Comparison of ENCODE assay signal across 9 cellular contexts in the genomic region with DNA sequence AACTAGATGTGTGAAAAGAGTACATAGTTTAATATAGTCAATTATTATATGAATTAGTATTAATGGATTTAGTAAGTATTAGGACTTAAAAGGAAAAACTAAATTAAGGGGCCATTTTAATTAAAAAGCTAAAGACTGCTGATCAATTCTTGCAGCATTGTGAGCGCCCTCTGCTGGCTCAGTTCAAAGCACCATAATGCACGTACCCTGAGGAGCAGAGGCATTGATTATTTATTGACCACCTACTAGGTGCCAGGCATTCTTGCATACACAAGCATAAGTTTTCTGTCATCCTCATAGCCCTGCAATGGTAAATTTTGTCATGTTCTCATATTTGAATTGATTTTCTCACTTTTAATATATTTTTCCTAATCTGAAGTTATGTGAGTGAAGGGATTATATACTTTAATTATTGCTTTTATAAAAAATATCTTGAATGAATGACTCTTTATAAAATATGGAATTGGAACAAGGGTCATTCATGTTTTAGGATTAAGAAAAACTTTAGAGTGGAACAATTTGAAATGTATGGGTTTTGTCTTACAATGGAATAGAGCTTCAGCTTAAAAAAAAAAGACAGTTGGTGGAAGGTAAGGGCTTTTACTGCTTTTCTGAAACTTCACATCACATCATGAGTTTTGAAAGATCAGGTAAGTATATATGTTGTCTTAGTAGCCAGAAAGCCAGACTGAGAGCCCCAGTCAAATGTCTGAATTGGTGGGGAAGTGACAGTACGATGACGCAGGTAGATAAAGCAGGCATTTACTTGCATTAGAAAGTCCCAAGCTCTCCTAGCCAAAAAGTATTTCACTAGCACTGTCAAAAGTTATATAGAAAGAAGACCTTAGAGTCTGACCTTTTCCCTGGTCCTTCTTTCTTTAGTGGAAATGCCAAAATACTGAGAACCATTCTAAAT. TPM values are rescaled to one million over a fixed set of nuclear protein-coding genes. Genes with fewer than 3 reads are reported as not detected.
DNase-seq lines count a peak whose midpoint lies in the region; ATAC-seq, FAIRE-seq and TF ChIP-seq lines count a peak whose summit lies in the region.
"Had no signal": no experiment of that assay in that cellular context is flagged by ENCODE, and none has a peak within 500 bp of the region (broad histone marks: within the 10 kb centered on the region; RNA-seq: fewer than 3 reads in every experiment).

No MANE protein-coding gene starts in this region.

- peaks cover 0 to 7% of the 10 kb centered on the region in 2 experiments; a peak in 2 of 4 replicates for H3K4me1 ChIP-seq in SK-N-SH (ENCODE audit: control insufficient read depth in 1 of 2, insufficient read depth in 2 of 2, low read depth in 1 of 2, low read length in 1 of 2)
- H3K4me1 ChIP-seq in cardiac muscle cell (ENCODE audit: low read depth), result peaks cover 17% of the 10 kb centered on the region
- no peaks in the 10 kb centered on the region for H3K4me1 ChIP-seq in sigmoid colon

- peaks cover 5% of the 10 kb centered on the region for H3K9me3 Mint-ChIP-seq in activated naive CD4-positive, alpha-beta T cell treated with anti-CD3 and anti-CD28 coated beads, Interleukin-2, amount 50 U/mL, for 24 hours
- H3K9me3 Mint-ChIP-seq: dendritic cell treated with granulocyte-macrophage colony-stimulating factor and Interleukin-4, amounts not matched to agents 40 ng/mL and 50 ng/mL, for 4 days had no signal

- H4K20me1 ChIP-seq in SK-N-SH (ENCODE audit: insufficient read depth), result no peaks in the 10 kb centered on the region

- H3K9me3 ChIP-seq in SK-N-SH (no peaks in the 10 kb centered on the region), cardiac muscle cell (ENCODE audit: low read depth) (no peaks in the 10 kb centered on the region), sigmoid colon (no peaks in the 10 kb centered on the region)

- H3K9ac ChIP-seq in SK-N-SH, result no peak overlapping the region

- no peak for TF ChIP-seq POLR2A in sigmoid colon (IDR thresholded peaks at IDR 0.05)

- peaks cover 91% of the 10 kb centered on the region for H3K4me1 Mint-ChIP-seq in activated naive CD4-positive, alpha-beta T cell treated with anti-CD3 and anti-CD28 coated beads, Interleukin-2, amount 50 U/mL, for 24 hours

- H3K36me3 Mint-ChIP-seq in activated naive CD4-positive, alpha-beta T cell treated with anti-CD3 and anti-CD28 coated beads, Interleukin-2, amount 50 U/mL, for 24 hours, result peaks cover 17% of the 10 kb centered on the region

- H3F3A ChIP-seq in SK-N-SH (replicated peaks; ENCODE audit: insufficient read depth), result peaks cover 19% of the 10 kb centered on the region

- CTCF ChIA-PET in SK-N-SH (lab: Yijun Ruan, JAX), result interaction anchor here (0.6 to 4.1 kb wide), 35 partner anchors 9 to 1344 kb away, joined by 3 to 58 read pairs (median 4); a partner anchor contains a TSS

- H3K79me2 ChIP-seq in SK-N-SH (ENCODE audit: insufficient read depth), result 0 out of 2 replicates have a peak, but pooled peaks cover 6% of the 10 kb centered on the region

- TF ChIP-seq CTCF in SK-N-SH (IDR thresholded peaks at IDR 0.05) (peak; percentile 90), cardiac muscle cell (IDR thresholded peaks at IDR 0.05; ENCODE audit: low read depth, low read length) (peak; percentile 83), sigmoid colon (IDR thresholded peaks at IDR 0.05) (peak in 3 of 4 experiments; percentile 41 to 65 (median 47))

- peak; percentile 34 for ATAC-seq in HG03342 (IDR thresholded peaks at IDR 0.05; ENCODE audit: unreplicated experiment)
- no peak for ATAC-seq in HG03045 (IDR thresholded peaks at IDR 0.05; ENCODE audit: unreplicated experiment)

- H3K36me3 ChIP-seq in SK-N-SH (replicated peaks in 1 of 2; ENCODE audit: control insufficient read depth in 1 of 2, insufficient read depth in 2 of 2, low read length in 1 of 2) (no peaks in the 10 kb centered on the region), cardiac muscle cell (no peaks in the 10 kb centered on the region), sigmoid colon (no peaks in the 10 kb centered on the region)

- H3K4me3 ChIP-seq in SK-N-SH (ENCODE audit: low read depth in 2 of 2, low read length in 1 of 2), result no peak overlapping the region
- no peak overlapping the region for H3K4me3 ChIP-seq in cardiac muscle cell
- no peak overlapping the region for H3K4me3 ChIP-seq in sigmoid colon

- POLR2A ChIA-PET in SK-N-SH (lab: Yijun Ruan, JAX), result interaction anchor here (1.1 kb wide), 1 partner anchor 9 kb away, joined by 3 read pairs; a partner anchor contains a TSS

- no peaks in the 10 kb centered on the region for H3K27me3 ChIP-seq in SK-N-SH (ENCODE audit: insufficient read depth)
- peaks cover 11% of the 10 kb centered on the region for H3K27me3 ChIP-seq in cardiac muscle cell
- H3K27me3 ChIP-seq in sigmoid colon, result no peaks in the 10 kb centered on the region

- 57% methylated on average over 4 of the region's 4 CpGs for WGBS in SK-N-SH (ENCODE audit: low lambda C conversion rate)
- WGBS in sigmoid colon, 2 donors, result 46 to 49% methylated on average over 4 of the region's 4 CpGs

- no peak overlapping the region for H3K4me2 ChIP-seq in SK-N-SH

- peak overlapping the region in 1 of 2 experiments; percentile 42; a peak in 1 of 4 replicates for H3K27ac ChIP-seq in SK-N-SH (ENCODE audit: low read depth in 2 of 2, low read length in 1 of 2)
- H3K27ac ChIP-seq in cardiac muscle cell, result no peak overlapping the region
- no peak overlapping the region for H3K27ac ChIP-seq in sigmoid colon

- FAIRE-seq in RCC 7860 (lab: Jason Lieb, UNC), result no peak

- no peaks in the 10 kb centered on the region for H3K9me2 ChIP-seq in SK-N-SH

- peak overlapping the region; percentile 42 for H3K4me3 Mint-ChIP-seq in activated naive CD4-positive, alpha-beta T cell treated with anti-CD3 and anti-CD28 coated beads, Interleukin-2, amount 50 U/mL, for 24 hours
- H3K4me3 Mint-ChIP-seq: dendritic cell treated with granulocyte-macrophage colony-stimulating factor and Interleukin-4, amounts not matched to agents 40 ng/mL and 50 ng/mL, for 4 days had no signal

- TF ChIP-seq EP300 in SK-N-SH (IDR thresholded peaks at IDR 0.05; ENCODE audit: borderline replicate concordance in 1 of 2, low read depth in 1 of 2, low read length in 1 of 2), result no peak
- TF ChIP-seq EP300 in sigmoid colon (IDR thresholded peaks at IDR 0.05), result no peak

- no peak overlapping the region for H2AFZ ChIP-seq in SK-N-SH (ENCODE audit: low read depth)

- no peaks in the 10 kb centered on the region for H3K27me3 Mint-ChIP-seq in activated naive CD4-positive, alpha-beta T cell treated with anti-CD3 and anti-CD28 coated beads, Interleukin-2, amount 50 U/mL, for 24 hours
- H3K27me3 Mint-ChIP-seq: dendritic cell treated with granulocyte-macrophage colony-stimulating factor and Interleukin-4, amounts not matched to agents 40 ng/mL and 50 ng/mL, for 4 days had no signal

- peak; percentile 57 for TF ChIP-seq RAD21 in SK-N-SH (IDR thresholded peaks at IDR 0.05; ENCODE audit: low read length)

- intact Hi-C loops in sigmoid colon (cut with DNase I), result loop anchor here (2.0 to 10.0 kb wide), 4 partner anchors 248 to 1342 kb away; no protein-coding TSS in a partner anchor

- H3K27ac Mint-ChIP-seq in activated naive CD4-positive, alpha-beta T cell treated with anti-CD3 and anti-CD28 coated beads, Interleukin-2, amount 50 U/mL, for 24 hours, result peak overlapping the region; percentile 60
- H3K27ac Mint-ChIP-seq: dendritic cell treated with granulocyte-macrophage colony-stimulating factor and Interleukin-4, amounts not matched to agents 40 ng/mL and 50 ng/mL, for 4 days had no signal

- DNase-seq in ELF-1 (ENCODE audit: low read depth, low spot score) (peak; percentile 20), SK-N-SH (peak; percentile 15), cardiac muscle cell (ENCODE audit: low read depth in 1 of 2, low spot score in 1 of 2) (peak; percentile 65 to 76), sigmoid colon (peak; percentile 68), RCC 7860 (ENCODE audit: low spot score) (no peak)

TF ChIP-seq in SK-N-SH, 30 proteins besides CTCF, POLR2A, EP300 and RAD21:
- TF ChIP-seq JUND (IDR thresholded peaks at IDR 0.05) (no peak), SIN3A (IDR thresholded peaks at IDR 0.05; ENCODE audit: borderline replicate concordance, low read depth, low read length) (no peak), TAF1 (IDR thresholded peaks at IDR 0.05; ENCODE audit: borderline replicate concordance, low read depth, low read length) (no peak), SMC3 (IDR thresholded peaks at IDR 0.05; ENCODE audit: low read depth, low read length) (peak; percentile 63), TEAD4 (IDR thresholded peaks at IDR 0.05; ENCODE audit: borderline replicate concordance, insufficient read depth) (no peak), GABPA (IDR thresholded peaks at IDR 0.05; ENCODE audit: low read depth) (no peak), FOXM1 (IDR thresholded peaks at IDR 0.05; ENCODE audit: low read depth) (no peak)
- TF ChIP-seq, protein P1, sequence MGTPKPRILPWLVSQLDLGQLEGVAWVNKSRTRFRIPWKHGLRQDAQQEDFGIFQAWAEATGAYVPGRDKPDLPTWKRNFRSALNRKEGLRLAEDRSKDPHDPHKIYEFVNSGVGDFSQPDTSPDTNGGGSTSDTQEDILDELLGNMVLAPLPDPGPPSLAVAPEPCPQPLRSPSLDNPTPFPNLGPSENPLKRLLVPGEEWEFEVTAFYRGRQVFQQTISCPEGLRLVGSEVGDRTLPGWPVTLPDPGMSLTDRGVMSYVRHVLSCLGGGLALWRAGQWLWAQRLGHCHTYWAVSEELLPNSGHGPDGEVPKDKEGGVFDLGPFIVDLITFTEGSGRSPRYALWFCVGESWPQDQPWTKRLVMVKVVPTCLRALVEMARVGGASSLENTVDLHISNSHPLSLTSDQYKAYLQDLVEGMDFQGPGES (IDR thresholded peaks at IDR 0.05; ENCODE audit: low read depth, low read length), result no peak

RNA-seq across cellular contexts. Expression of a gene that starts 9.7 kb away (rescaled TPM):
- 10.5 and 12.5 TPM in 2 replicates for polyA plus RNA-seq in SK-N-SH (2012; rRNA removed)
- 14.1 and 15.4 TPM in 2 replicates for polyA plus RNA-seq in SK-N-SH (2012; cell fraction: cytosol; rRNA removed)
- 7.0 and 12.7 TPM in 2 replicates for polyA plus RNA-seq in SK-N-SH (2012; cell fraction: nucleus; rRNA removed)
- 0.28 and 0.39 TPM in 2 replicates for total RNA-seq in cardiac muscle cell
- polyA plus RNA-seq in cardiac muscle cell, result 0.44 and 0.86 TPM in 2 replicates
- total RNA-seq in sigmoid colon, result 10 to 100 TPM in 3 of 4 donors, 1 to 10 TPM in 1; 9.7 to 14.6 (median 11.9) TPM
- polyA plus RNA-seq in sigmoid colon, result 10 to 100 TPM in 1 of 3 donors, 1 to 10 TPM in 2; 1.8 to 15.6 (median 9.9) TPM
